Comparison of ENCODE assay signal across 8 cellular contexts in genomic region chr20:38805502-38805957, GRCh38. TPM values are rescaled to one million over a fixed set of nuclear protein-coding genes. Genes with fewer than 3 reads are reported as not detected.
DNase-seq lines count a peak whose midpoint lies in the region; ATAC-seq, FAIRE-seq and TF ChIP-seq lines count a peak whose summit lies in the region.

PPP1R16B (plus strand) TSS chr20:38805697; CDS start chr20:38835926, 30,229 bp downstream.

- H2AFZ ChIP-seq in fibroblast of lung (ENCODE audit: low read length) = no peak within 1 kb of the TSS
- peak within 1 kb of the TSS; percentile 89 for H2AFZ ChIP-seq in neural progenitor cell (replicated peaks)

- peaks cover 16% of the 10 kb centered on the region for H3K27me3 Mint-ChIP-seq in neural progenitor cell (ENCODE audit: insufficient read depth, low read depth)
- H3K27me3 Mint-ChIP-seq in stimulated activated naive CD8-positive, alpha-beta T cell treated with anti-CD3 and anti-CD28 coated beads, Interleukin-15, Interleukin-2, amounts not matched to agents 100 ng/mL and 50 ng/mL, for 24 hours = no peaks in the 10 kb centered on the region

- peaks cover 35% of the 10 kb centered on the region for H3K4me1 Mint-ChIP-seq in neural progenitor cell
- H3K4me1 Mint-ChIP-seq in stimulated activated naive CD8-positive, alpha-beta T cell treated with anti-CD3 and anti-CD28 coated beads, Interleukin-15, Interleukin-2, amounts not matched to agents 100 ng/mL and 50 ng/mL, for 24 hours (ENCODE audit: low read depth) = peaks cover 52% of the 10 kb centered on the region

- H3F3A ChIP-seq in neural progenitor cell (ENCODE audit: low read depth) = peaks cover 41% of the 10 kb centered on the region

- DNase-seq in GM12892 (ENCODE audit: insufficient read length) = peak; percentile 70
- DNase-seq in NCI-H748 treated with DMSO at 0.1 percent for 48 hours (lab: John Stamatoyannopoulos, UW) = peak; percentile 18
- peak; percentile 86 for DNase-seq in activated T-cell treated with anti-CD3 and anti-CD28 coated beads, Interleukin-2, amount 50 U/mL, for 1 hour
- no peak for DNase-seq in fibroblast of lung (ENCODE audit: low read depth in 2 of 2)
- peak; percentile 88 for DNase-seq in neural progenitor cell (ENCODE audit: low spot score)
- no peak for DNase-seq in GF-D8 (lab: John Stamatoyannopoulos, UW)

- ATAC-seq in HG02678 (IDR thresholded peaks at IDR 0.05; ENCODE audit: unreplicated experiment) = peak; percentile 47

- H3K4me1 ChIP-seq in fibroblast of lung (ENCODE audit: control insufficient read depth, extremely low read depth, insufficient read depth, low read length) (no peaks in the 10 kb centered on the region), neural progenitor cell (peaks cover 28% of the 10 kb centered on the region)

- H3K79me2 ChIP-seq in fibroblast of lung (ENCODE audit: control insufficient read depth, insufficient read depth, low read length) = no peaks in the 10 kb centered on the region
- H3K79me2 ChIP-seq in neural progenitor cell (ENCODE audit: low read depth) = no peaks in the 10 kb centered on the region

- H3K9me3 ChIP-seq in fibroblast of lung (ENCODE audit: control insufficient read depth, insufficient read depth, low read depth, low read length) = no peaks in the 10 kb centered on the region
- no peaks in the 10 kb centered on the region for H3K9me3 ChIP-seq in neural progenitor cell (ENCODE audit: low read depth)

- H3K27ac Mint-ChIP-seq in neural progenitor cell = peak within 1 kb of the TSS; percentile 94
- peak within 1 kb of the TSS; percentile 91 for H3K27ac Mint-ChIP-seq in stimulated activated naive CD8-positive, alpha-beta T cell treated with anti-CD3 and anti-CD28 coated beads, Interleukin-15, Interleukin-2, amounts not matched to agents 100 ng/mL and 50 ng/mL, for 24 hours

- H3K9me3 Mint-ChIP-seq in neural progenitor cell = no peaks in the 10 kb centered on the region
- no peaks in the 10 kb centered on the region for H3K9me3 Mint-ChIP-seq in stimulated activated naive CD8-positive, alpha-beta T cell treated with anti-CD3 and anti-CD28 coated beads, Interleukin-15, Interleukin-2, amounts not matched to agents 100 ng/mL and 50 ng/mL, for 24 hours

- no peak within 1 kb of the TSS for H3K27ac ChIP-seq in fibroblast of lung (ENCODE audit: insufficient read depth, low read length)
- peak within 1 kb of the TSS; percentile 95 for H3K27ac ChIP-seq in neural progenitor cell

- H3K36me3 ChIP-seq in fibroblast of lung (ENCODE audit: control insufficient read depth, insufficient read depth, low read length) (no peaks in the 10 kb centered on the region), neural progenitor cell (no peaks in the 10 kb centered on the region)

- H3K4me3 ChIP-seq in fibroblast of lung (replicated peaks in 1 of 4; ENCODE audit: control extremely low read depth in 1 of 4, insufficient read depth in 1 of 4, low read depth in 3 of 4, low read length in 4 of 4) (peak within 1 kb of the TSS in 1 of 4 experiments; percentile 35), neural progenitor cell (peak within 1 kb of the TSS; percentile 83)

- H4K20me1 ChIP-seq in fibroblast of lung (ENCODE audit: control insufficient read depth, extremely low read depth, insufficient read depth, low read length) (no peaks in the 10 kb centered on the region), neural progenitor cell (ENCODE audit: low read depth) (peaks cover 30% of the 10 kb centered on the region)

- H3K4me2 ChIP-seq in fibroblast of lung (ENCODE audit: extremely low read depth, insufficient read depth, low read length) (peak within 1 kb of the TSS; percentile 25), neural progenitor cell (peak within 1 kb of the TSS; percentile 98)

- TF ChIP-seq CTCF in fibroblast of lung (conservative IDR thresholded peaks at IDR 0.05 in 1 of 2, IDR thresholded peaks at IDR 0.05 in 1 of 2; ENCODE audit: low read depth in 1 of 2, low read length in 2 of 2) (no peak), neural progenitor cell (IDR thresholded peaks at IDR 0.05) (no peak)

- peak; percentile 93 for FAIRE-seq in GM12892 (lab: Jason Lieb, UNC)

- TF ChIP-seq POLR2A in GM12892 (IDR thresholded peaks at IDR 0.05; ENCODE audit: low read depth, low read length) = peak; percentile 88; the same call in 1 of the 2 replicates

- no peaks in the 10 kb centered on the region for H3K36me3 Mint-ChIP-seq in neural progenitor cell
- H3K36me3 Mint-ChIP-seq in stimulated activated naive CD8-positive, alpha-beta T cell treated with anti-CD3 and anti-CD28 coated beads, Interleukin-15, Interleukin-2, amounts not matched to agents 100 ng/mL and 50 ng/mL, for 24 hours (ENCODE audit: low read depth) = peaks cover 33% of the 10 kb centered on the region

- H3K4me3 Mint-ChIP-seq in neural progenitor cell = peak within 1 kb of the TSS; percentile 86
- H3K4me3 Mint-ChIP-seq in stimulated activated naive CD8-positive, alpha-beta T cell treated with anti-CD3 and anti-CD28 coated beads, Interleukin-15, Interleukin-2, amounts not matched to agents 100 ng/mL and 50 ng/mL, for 24 hours = peak within 1 kb of the TSS; percentile 87

- H3K9ac ChIP-seq in fibroblast of lung (ENCODE audit: insufficient read depth, low read length) (no peak within 1 kb of the TSS), neural progenitor cell (no peak within 1 kb of the TSS)

- H3K27me3 ChIP-seq in fibroblast of lung (ENCODE audit: control insufficient read depth, insufficient read depth, low read length) (peaks cover 42% of the 10 kb centered on the region), neural progenitor cell (peaks cover 49% of the 10 kb centered on the region)

RNA-seq across cellular contexts. Expression of gene PPP1R16B, which starts in this region (rescaled TPM):
- polyA plus RNA-seq in GM12892 (2012; ENCODE audit: missing spikeins) = 58.7 TPM
- total RNA-seq in fibroblast of lung = under 0.01 TPM in 2 replicates
- polyA plus RNA-seq in fibroblast of lung = not detected in 2 replicates
- not detected in 2 replicates for polyA plus RNA-seq in fibroblast of lung (2012)
- polyA minus RNA-seq in fibroblast of lung (ENCODE audit: low replicate concordance) = not detected in 2 replicates
- 0.95 and 1.6 TPM in 2 replicates for total RNA-seq in neural progenitor cell (ENCODE audit: low replicate concordance)

Comparison
In these comparisons a context has a peak if more than half of its experiments do, and no peak if none do; other contexts are left out.
1. DNase-seq: peak in GM12892 (single experiment), NCI-H748 treated with DMSO at 0.1 percent for 48 hours (single experiment), activated T-cell treated with anti-CD3 and anti-CD28 coated beads, Interleukin-2, amount 50 U/mL, for 1 hour (single experiment) and neural progenitor cell (single experiment); none in fibroblast of lung (0 of 2) and GF-D8 (single experiment).